In the genomic region with DNA sequence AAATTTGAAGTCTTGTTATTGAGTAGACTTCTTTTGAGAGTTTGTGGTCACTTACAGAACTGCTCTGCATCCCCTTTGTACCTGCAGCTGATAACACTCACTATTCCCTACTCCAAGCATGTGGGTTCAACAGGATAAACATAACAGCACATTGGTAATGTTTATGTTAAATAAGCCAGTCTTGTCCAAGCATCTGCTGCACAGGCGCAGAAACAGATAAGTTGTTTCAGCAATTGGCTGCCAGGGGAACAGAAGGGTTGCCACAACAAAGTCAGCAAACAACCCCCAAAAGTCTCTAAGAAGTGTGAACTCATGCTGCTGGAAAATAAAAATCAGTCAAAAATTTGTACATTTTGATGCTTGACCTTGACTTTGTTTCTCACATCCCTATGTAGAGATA, we compare ENCODE assay signal across 15 cellular contexts.
DNase-seq lines count a peak whose midpoint lies in the region; ATAC-seq and TF ChIP-seq lines count a peak whose summit lies in the region.
"Had no signal": no experiment of that assay in that cellular context is flagged by ENCODE, and none has a peak within 500 bp of the region (broad histone marks: within the 10 kb centered on the region; RNA-seq: fewer than 3 reads in every experiment).

No MANE protein-coding gene starts in this region.

- TF ChIP-seq EP300 in SK-N-SH (IDR thresholded peaks at IDR 0.05; ENCODE audit: borderline replicate concordance in 1 of 2, low read depth in 1 of 2, low read length in 1 of 2): no peak

- peaks cover 3% of the 10 kb centered on the region; the same call in 1 of the 2 replicates for H3K79me2 ChIP-seq in SK-N-SH (ENCODE audit: insufficient read depth)

- peaks cover 17% of the 10 kb centered on the region for H3F3A ChIP-seq in SK-N-SH (replicated peaks; ENCODE audit: insufficient read depth)

- TF ChIP-seq CTCF in SK-N-SH (IDR thresholded peaks at IDR 0.05): no peak

- H3K4me1 ChIP-seq in mesodermal cell (ENCODE audit: control insufficient read depth, insufficient read depth, low read length, poor library complexity, severe bottlenecking) (peaks cover 32% of the 10 kb centered on the region), SK-N-SH (ENCODE audit: control insufficient read depth in 1 of 2, insufficient read depth in 2 of 2, low read depth in 1 of 2, low read length in 1 of 2) (peaks cover 6 to 34% of the 10 kb centered on the region in 2 experiments)

- H3K4me3 ChIP-seq in mesodermal cell (ENCODE audit: extremely low read depth, insufficient read depth, low read length, poor library complexity, severe bottlenecking): no peak overlapping the region
- H3K4me3 ChIP-seq in SK-N-SH (ENCODE audit: low read depth in 2 of 2, low read length in 1 of 2): no peak overlapping the region
- H3K4me3 ChIP-seq: coronary artery had no signal

- no peaks in the 10 kb centered on the region for H3K9me2 ChIP-seq in SK-N-SH

- H3K9ac ChIP-seq in SK-N-SH: no peak overlapping the region

- H3K9me3 ChIP-seq in mesodermal cell (ENCODE audit: control insufficient read depth, low read length) (no peaks in the 10 kb centered on the region), SK-N-SH (no peaks in the 10 kb centered on the region)

- CTCF ChIA-PET in SK-N-SH (lab: Yijun Ruan, JAX): no interaction called here

- peak; percentile 86 for DNase-seq in DMS53 (lab: John Stamatoyannopoulos, UW)
- peak; percentile 45 for DNase-seq in NCI-H1694 treated with DMSO at 0.1 percent for 48 hours (lab: John Stamatoyannopoulos, UW)
- DNase-seq in dermis microvascular lymphatic vessel endothelial cell (ENCODE audit: low read depth in 2 of 2): peak; percentile 16 to 69
- DNase-seq in NCI-H345 (lab: John Stamatoyannopoulos, UW): no peak
- no peak for DNase-seq in SK-N-SH
- DNase-seq in HUDEP-2 (lab: John Stamatoyannopoulos, UW; ENCODE audit: unreplicated experiment in 76 of 76): no peak
- DNase-seq: activated CD4-positive, alpha-beta T cell treated with anti-CD3 and anti-CD28 coated beads, Interleukin-2, amount 50 U/mL, for 48 hours; AML-193; amniotic stem cell; Calu3; MM.1S had no signal

- H3K36me3 ChIP-seq in mesodermal cell (ENCODE audit: control insufficient read depth, insufficient read depth, low read length) (no peaks in the 10 kb centered on the region), SK-N-SH (replicated peaks in 1 of 2; ENCODE audit: control insufficient read depth in 1 of 2, insufficient read depth in 2 of 2, low read length in 1 of 2) (no peaks in the 10 kb centered on the region)

- 80 to 86% methylated on average over 1 of the region's 1 CpG for WGBS in mesodermal cell (ENCODE audit: insufficient coverage in 2 of 2), 2 experiments
- 92% methylated on average over 1 of the region's 1 CpG for WGBS in SK-N-SH (ENCODE audit: low lambda C conversion rate)

- H2AFZ ChIP-seq in SK-N-SH (ENCODE audit: low read depth): no peak overlapping the region

- ATAC-seq in HG03442 (IDR thresholded peaks at IDR 0.05; ENCODE audit: unreplicated experiment): no peak
- ATAC-seq: SK-N-SH treated with all-trans-retinoic acid at 6 μM for 48 hours had no signal

- POLR2A ChIA-PET in SK-N-SH (lab: Yijun Ruan, JAX): no interaction called here

- TF ChIP-seq RAD21 in SK-N-SH (IDR thresholded peaks at IDR 0.05; ENCODE audit: low read length): no peak

- H3K27ac ChIP-seq in mesodermal cell (ENCODE audit: low read depth, low read length, severe bottlenecking) (peak overlapping the region; percentile 64), SK-N-SH (ENCODE audit: low read depth in 2 of 2, low read length in 1 of 2) (no peak overlapping the region)
- H3K27ac ChIP-seq: coronary artery had no signal

- no peaks in the 10 kb centered on the region for H4K20me1 ChIP-seq in SK-N-SH (ENCODE audit: insufficient read depth)

- H3K27me3 ChIP-seq in SK-N-SH (ENCODE audit: insufficient read depth): no peaks in the 10 kb centered on the region

- no peak overlapping the region for H3K4me2 ChIP-seq in SK-N-SH

TF ChIP-seq in SK-N-SH, 30 proteins besides CTCF, POLR2A, EP300 and RAD21:
- TF ChIP-seq, protein P1, sequence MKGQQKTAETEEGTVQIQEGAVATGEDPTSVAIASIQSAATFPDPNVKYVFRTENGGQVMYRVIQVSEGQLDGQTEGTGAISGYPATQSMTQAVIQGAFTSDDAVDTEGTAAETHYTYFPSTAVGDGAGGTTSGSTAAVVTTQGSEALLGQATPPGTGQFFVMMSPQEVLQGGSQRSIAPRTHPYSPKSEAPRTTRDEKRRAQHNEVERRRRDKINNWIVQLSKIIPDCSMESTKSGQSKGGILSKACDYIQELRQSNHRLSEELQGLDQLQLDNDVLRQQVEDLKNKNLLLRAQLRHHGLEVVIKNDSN (IDR thresholded peaks at IDR 0.05; ENCODE audit: borderline replicate concordance, low read depth): no peak
- TF ChIP-seq ELF1 (IDR thresholded peaks at IDR 0.05) (no peak), RFX5 (IDR thresholded peaks at IDR 0.05; ENCODE audit: low read length) (no peak), GATA2 (CRISPR knock-in tag; IDR thresholded peaks at IDR 0.05) (no peak)
- TF ChIP-seq, protein P2, sequence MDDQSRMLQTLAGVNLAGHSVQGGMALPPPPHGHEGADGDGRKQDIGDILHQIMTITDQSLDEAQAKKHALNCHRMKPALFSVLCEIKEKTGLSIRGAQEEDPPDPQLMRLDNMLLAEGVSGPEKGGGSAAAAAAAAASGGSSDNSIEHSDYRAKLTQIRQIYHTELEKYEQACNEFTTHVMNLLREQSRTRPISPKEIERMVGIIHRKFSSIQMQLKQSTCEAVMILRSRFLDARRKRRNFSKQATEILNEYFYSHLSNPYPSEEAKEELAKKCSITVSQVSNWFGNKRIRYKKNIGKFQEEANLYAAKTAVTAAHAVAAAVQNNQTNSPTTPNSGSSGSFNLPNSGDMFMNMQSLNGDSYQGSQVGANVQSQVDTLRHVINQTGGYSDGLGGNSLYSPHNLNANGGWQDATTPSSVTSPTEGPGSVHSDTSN (IDR thresholded peaks at IDR 0.05): no peak
- TF ChIP-seq, protein P3, sequence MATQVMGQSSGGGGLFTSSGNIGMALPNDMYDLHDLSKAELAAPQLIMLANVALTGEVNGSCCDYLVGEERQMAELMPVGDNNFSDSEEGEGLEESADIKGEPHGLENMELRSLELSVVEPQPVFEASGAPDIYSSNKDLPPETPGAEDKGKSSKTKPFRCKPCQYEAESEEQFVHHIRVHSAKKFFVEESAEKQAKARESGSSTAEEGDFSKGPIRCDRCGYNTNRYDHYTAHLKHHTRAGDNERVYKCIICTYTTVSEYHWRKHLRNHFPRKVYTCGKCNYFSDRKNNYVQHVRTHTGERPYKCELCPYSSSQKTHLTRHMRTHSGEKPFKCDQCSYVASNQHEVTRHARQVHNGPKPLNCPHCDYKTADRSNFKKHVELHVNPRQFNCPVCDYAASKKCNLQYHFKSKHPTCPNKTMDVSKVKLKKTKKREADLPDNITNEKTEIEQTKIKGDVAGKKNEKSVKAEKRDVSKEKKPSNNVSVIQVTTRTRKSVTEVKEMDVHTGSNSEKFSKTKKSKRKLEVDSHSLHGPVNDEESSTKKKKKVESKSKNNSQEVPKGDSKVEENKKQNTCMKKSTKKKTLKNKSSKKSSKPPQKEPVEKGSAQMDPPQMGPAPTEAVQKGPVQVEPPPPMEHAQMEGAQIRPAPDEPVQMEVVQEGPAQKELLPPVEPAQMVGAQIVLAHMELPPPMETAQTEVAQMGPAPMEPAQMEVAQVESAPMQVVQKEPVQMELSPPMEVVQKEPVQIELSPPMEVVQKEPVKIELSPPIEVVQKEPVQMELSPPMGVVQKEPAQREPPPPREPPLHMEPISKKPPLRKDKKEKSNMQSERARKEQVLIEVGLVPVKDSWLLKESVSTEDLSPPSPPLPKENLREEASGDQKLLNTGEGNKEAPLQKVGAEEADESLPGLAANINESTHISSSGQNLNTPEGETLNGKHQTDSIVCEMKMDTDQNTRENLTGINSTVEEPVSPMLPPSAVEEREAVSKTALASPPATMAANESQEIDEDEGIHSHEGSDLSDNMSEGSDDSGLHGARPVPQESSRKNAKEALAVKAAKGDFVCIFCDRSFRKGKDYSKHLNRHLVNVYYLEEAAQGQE (IDR thresholded peaks at IDR 0.05; ENCODE audit: low read depth, low read length): no peak

Comparison
In these comparisons a context has a peak if more than half of its experiments do, and no peak if none do; other contexts are left out.
1. DNase-seq: peak in DMS53 (single experiment), NCI-H1694 treated with DMSO at 0.1 percent for 48 hours (single experiment) and dermis microvascular lymphatic vessel endothelial cell (2 of 2); none in NCI-H345 (single experiment), SK-N-SH (single experiment) and HUDEP-2 (0 of 76).